In genomic region chr2:240604939-240605716, GRCh38 we compare ENCODE assay signal across 1 cellular context.
A peak's percentile ranks its signal among the peaks of the same experiment; 100 is the strongest.
TF ChIP-seq lines count a peak whose summit lies in the region.

No MANE protein-coding gene starts in this region.

TF ChIP-seq in HepG2, 621 proteins besides CTCF, POLR2A, EP300 and RAD21 (continued from another document and continues in another):
- TF ChIP-seq RARA (CRISPR knock-in tag; IDR thresholded peaks at IDR 0.05) = peak; percentile 8; the same call in 1 of the 2 replicates
- peak; percentile 77 for TF ChIP-seq PAXIP1 (CRISPR knock-in tag; conservative IDR thresholded peaks at IDR 0.05)
- TF ChIP-seq HNF1A (IDR thresholded peaks at IDR 0.05; ENCODE audit: low read depth) = 0 out of 2 replicates have a peak, but pooled peaks have one; percentile 35
- peak; percentile 50; the same call in 1 of the 2 replicates for TF ChIP-seq HNF1A (CRISPR knock-in tag; IDR thresholded peaks at IDR 0.05; ENCODE audit: borderline replicate concordance)
- TF ChIP-seq ZMYM4 (CRISPR knock-in tag; IDR thresholded peaks at IDR 0.05) = peak; percentile 26; the same call in 1 of the 2 replicates
- TF ChIP-seq ZNF564 (CRISPR knock-in tag; IDR thresholded peaks at IDR 0.05) = 0 out of 2 replicates have a peak, but pooled peaks have one; percentile 45
- TF ChIP-seq ZNF333 (CRISPR knock-in tag; IDR thresholded peaks at IDR 0.05; ENCODE audit: borderline replicate concordance) = peak; percentile 91
- TF ChIP-seq MYPOP (CRISPR knock-in tag; IDR thresholded peaks at IDR 0.05) = no peak; the same call in 1 of the 2 replicates
- TF ChIP-seq DNMT3B (CRISPR knock-in tag; conservative IDR thresholded peaks at IDR 0.05) = 0 out of 2 replicates have a peak, but pooled peaks have one; percentile 37
- peak; percentile 66 for TF ChIP-seq SRSF1 (optimal IDR thresholded peaks at IDR 0.05; ENCODE audit: low read depth, low read length)
- TF ChIP-seq ZNF362 (CRISPR knock-in tag; IDR thresholded peaks at IDR 0.05; ENCODE audit: borderline replicate concordance) = peak; percentile 50; the same call in 1 of the 2 replicates
- TF ChIP-seq ZNF30 (CRISPR knock-in tag; IDR thresholded peaks at IDR 0.05) = 0 out of 2 replicates have a peak, but pooled peaks have one; percentile 56
- no peak for TF ChIP-seq KDM5A (IDR thresholded peaks at IDR 0.05; ENCODE audit: borderline replicate concordance, low read length)
- peak; percentile 73 for TF ChIP-seq MED1 (CRISPR knock-in tag; IDR thresholded peaks at IDR 0.05)
- peak; percentile 19; the same call in 1 of the 2 replicates for TF ChIP-seq ZNF629 (CRISPR knock-in tag; conservative IDR thresholded peaks at IDR 0.05)
- TF ChIP-seq ZNF546 (CRISPR knock-in tag; conservative IDR thresholded peaks at IDR 0.05) = peak; percentile 48; the same call in 1 of the 2 replicates
- TF ChIP-seq PHF20 (CRISPR knock-in tag; IDR thresholded peaks at IDR 0.05) = peak; percentile 55; the same call in 1 of the 2 replicates
- TF ChIP-seq ZNF839 (CRISPR knock-in tag; IDR thresholded peaks at IDR 0.05; ENCODE audit: borderline replicate concordance) = no peak
- TF ChIP-seq UBTF (CRISPR knock-in tag; IDR thresholded peaks at IDR 0.05) = peak; percentile 62
- peak; percentile 73; the same call in 1 of the 2 replicates for TF ChIP-seq ZNF552 (CRISPR knock-in tag; IDR thresholded peaks at IDR 0.05; ENCODE audit: borderline replicate concordance)
- TF ChIP-seq ZNF343 (CRISPR knock-in tag; IDR thresholded peaks at IDR 0.05) = 0 out of 2 replicates have a peak, but pooled peaks have one; percentile 65
- TF ChIP-seq ZNF746 (CRISPR knock-in tag; IDR thresholded peaks at IDR 0.05) = no peak; the same call in 1 of the 2 replicates
- no peak for TF ChIP-seq ZKSCAN1 (IDR thresholded peaks at IDR 0.05; ENCODE audit: low read length)
- TF ChIP-seq TCF12 (IDR thresholded peaks at IDR 0.05) = no peak
- 0 out of 2 replicates have a peak, but pooled peaks have one; percentile 7 for TF ChIP-seq TCF12 (CRISPR knock-in tag; IDR thresholded peaks at IDR 0.05)
- 0 out of 2 replicates have a peak, but pooled peaks have one; percentile 35 for TF ChIP-seq HDAC1 (CRISPR knock-in tag; IDR thresholded peaks at IDR 0.05)
- peak; percentile 60 for TF ChIP-seq ZSCAN29 (CRISPR knock-in tag; conservative IDR thresholded peaks at IDR 0.05)
- no peak for TF ChIP-seq AKAP8 (CRISPR knock-in tag; IDR thresholded peaks at IDR 0.05)
- TF ChIP-seq CREBL2 (CRISPR knock-in tag; IDR thresholded peaks at IDR 0.05; ENCODE audit: borderline replicate concordance) = no peak
- TF ChIP-seq CENPBD1 (CRISPR knock-in tag; IDR thresholded peaks at IDR 0.05; ENCODE audit: borderline replicate concordance, low read depth) = no peak; the same call in 1 of the 2 replicates
- TF ChIP-seq SOX6 (IDR thresholded peaks at IDR 0.05) = no peak
- TF ChIP-seq SOX6 (CRISPR knock-in tag; IDR thresholded peaks at IDR 0.05) = peak; percentile 62
- TF ChIP-seq TRIM24 (CRISPR knock-in tag; IDR thresholded peaks at IDR 0.05) = no peak
- TF ChIP-seq FOSL2 (CRISPR knock-in tag; IDR thresholded peaks at IDR 0.05) = peak; percentile 39
- peak; percentile 84; the same call in 1 of the 2 replicates for TF ChIP-seq PAX8 (CRISPR knock-in tag; IDR thresholded peaks at IDR 0.05; ENCODE audit: borderline replicate concordance)
- TF ChIP-seq GATAD1 (CRISPR knock-in tag; IDR thresholded peaks at IDR 0.05) = peak; percentile 51; the same call in 1 of the 2 replicates
- TF ChIP-seq PHB2 (IDR thresholded peaks at IDR 0.05; ENCODE audit: partially characterized antibody) = no peak
- TF ChIP-seq TAF1 (CRISPR knock-in tag; IDR thresholded peaks at IDR 0.05) = peak; percentile 78
- TF ChIP-seq ZNF512B (CRISPR knock-in tag; IDR thresholded peaks at IDR 0.05; ENCODE audit: borderline replicate concordance) = no peak
- 0 out of 2 replicates have a peak, but pooled peaks have one; percentile 61 for TF ChIP-seq ATF5 (CRISPR knock-in tag; IDR thresholded peaks at IDR 0.05; ENCODE audit: low read depth)
- peak; percentile 82; the same call in 1 of the 2 replicates for TF ChIP-seq ZNF34 (CRISPR knock-in tag; IDR thresholded peaks at IDR 0.05; ENCODE audit: borderline replicate concordance)
- no peak for TF ChIP-seq SMC3 (IDR thresholded peaks at IDR 0.05; ENCODE audit: low read length)
- TF ChIP-seq ZFP82 (CRISPR knock-in tag; IDR thresholded peaks at IDR 0.05; ENCODE audit: borderline replicate concordance) = 0 out of 2 replicates have a peak, but pooled peaks have one; percentile 53
- TF ChIP-seq ZSCAN12 (CRISPR knock-in tag; IDR thresholded peaks at IDR 0.05) = no peak
- peak; percentile 89 for TF ChIP-seq ETV5 (CRISPR knock-in tag; IDR thresholded peaks at IDR 0.05; ENCODE audit: borderline replicate concordance)
- peak; percentile 55; the same call in 1 of the 2 replicates for TF ChIP-seq HBP1 (CRISPR knock-in tag; IDR thresholded peaks at IDR 0.05; ENCODE audit: low read depth)
